28 cellular contexts compared by ENCODE assay signal in the genomic region with DNA sequence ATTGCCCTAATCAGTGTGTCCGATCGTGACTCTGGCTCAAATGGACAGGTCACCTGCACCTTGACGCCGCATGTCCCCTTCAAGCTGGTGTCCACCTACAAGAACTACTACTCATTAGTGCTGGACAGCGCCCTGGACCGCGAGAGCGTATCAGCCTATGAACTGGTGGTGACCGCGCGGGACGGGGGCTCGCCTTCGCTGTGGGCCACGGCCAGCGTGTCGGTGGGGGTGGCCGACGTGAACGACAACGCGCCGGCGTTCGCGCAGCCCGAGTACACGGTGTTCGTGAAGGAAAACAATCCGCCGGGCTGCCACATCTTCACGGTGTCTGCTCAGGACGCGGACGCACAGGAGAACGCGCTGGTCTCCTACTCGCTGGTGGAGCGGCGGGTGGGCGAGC. TPM values are rescaled to one million over a fixed set of nuclear protein-coding genes. Genes with fewer than 3 reads are reported as not detected.
"Had no signal": no experiment of that assay in that cellular context is flagged by ENCODE, and none has a peak within 500 bp of the region (broad histone marks: within the 10 kb centered on the region; RNA-seq: fewer than 3 reads in every experiment).

No MANE protein-coding gene starts in this region.

- H3K4me3 Mint-ChIP-seq: activated CD4-positive, alpha-beta memory T cell treated with anti-CD3 and anti-CD28 coated beads for 36 hours; activated naive CD8-positive, alpha-beta T cell treated with anti-CD3 and anti-CD28 coated beads, Interleukin-2, amount 50 U/mL, for 24 hours; activated T-cell treated with anti-CD3 and anti-CD28 coated beads, Interleukin-2, amount 50 U/mL, for 4 hours; T-helper 17 cell had no signal

- H3K36me3 ChIP-seq: ascending aorta, Peyer's patch had no signal

- H3K27ac Mint-ChIP-seq: activated CD4-positive, alpha-beta memory T cell treated with anti-CD3 and anti-CD28 coated beads for 36 hours; activated CD4-positive, alpha-beta T cell treated with anti-CD3 and anti-CD28 coated beads, Interleukin-2, amount 10 ng/mL, durations not matched to agents 7 days and 5 days; activated naive CD4-positive, alpha-beta T cell treated with anti-CD3 and anti-CD28 coated beads, Interleukin-2, amount 50 U/mL, for 72 hours; activated naive CD8-positive, alpha-beta T cell treated with anti-CD3 and anti-CD28 coated beads, Interleukin-2, amount 50 U/mL, for 24 hours; T-helper 17 cell had no signal

- H3K4me1 Mint-ChIP-seq: activated CD4-positive, alpha-beta T cell treated with anti-CD3 and anti-CD28 coated beads, Interleukin-2, amount 10 ng/mL, durations not matched to agents 7 days and 5 days; activated naive CD8-positive, alpha-beta T cell treated with anti-CD3 and anti-CD28 coated beads, Interleukin-2, amount 50 U/mL, for 24 hours; T-helper 17 cell had no signal

- H3K4me3 ChIP-seq: ascending aorta, body of pancreas, Peyer's patch had no signal

- H3K4me1 ChIP-seq: ascending aorta, body of pancreas, Peyer's patch had no signal

- H3K27me3 ChIP-seq: ascending aorta, body of pancreas, Peyer's patch had no signal

- FAIRE-seq: bronchial epithelial cell, TTC549 had no signal

- DNase-seq: activated CD4-positive, alpha-beta memory T cell treated with anti-CD3 and anti-CD28 coated beads for 36 hours; activated CD4-positive, alpha-beta T cell treated with anti-CD3 and anti-CD28 coated beads, Interleukin-2, amount 10 ng/mL, durations not matched to agents 7 days and 5 days; activated CD4-positive, CD25-positive, alpha-beta regulatory T cell; activated CD8-positive, alpha-beta memory T cell treated with anti-CD3 and anti-CD28 coated beads for 24 hours; activated effector memory CD4-positive, alpha-beta T cell treated with anti-CD3 and anti-CD28 coated beads, Interleukin-2, amount 50 U/mL, for 16 hours; activated naive CD4-positive, alpha-beta T cell treated with Interleukin-2 at 50 U/mL for 16 hours; activated naive CD8-positive, alpha-beta T cell treated with anti-CD3 and anti-CD28 coated beads, Interleukin-2, amount 50 U/mL, for 24 hours; activated T-cell treated with anti-CD3 and anti-CD28 coated beads, Interleukin-2, amount 50 U/mL, for 4 hours; amniotic stem cell; body of pancreas; central memory CD4-positive, alpha-beta T cell; Kasumi-1; NCI-H1105 treated with DMSO at 0.1 percent for 48 hours; NCI-H1436 treated with DMSO at 0.1 percent for 48 hours; NCI-H187; NCI-H2081; NCI-H510A treated with DMSO at 0.1 percent for 48 hours; NCI-H69; NK-92 treated with Interleukin-12 subunit alpha and Interleukin-12 subunit beta, amount 100 ng/mL, for 24 hours; Peyer's patch; SIG-M5; T-helper 17 cell; T1000 had no signal

- H3K27ac ChIP-seq: ascending aorta, body of pancreas, Peyer's patch, RWPE1 had no signal

- ATAC-seq: activated naive CD4-positive, alpha-beta T cell treated with anti-CD3 and anti-CD28 coated beads, Interleukin-2, amount 50 U/mL, for 72 hours; activated naive CD8-positive, alpha-beta T cell treated with anti-CD3 and anti-CD28 coated beads, Interleukin-2, amount 50 U/mL, for 24 hours; activated T-cell treated with anti-CD3 and anti-CD28 coated beads, Interleukin-2, amount 50 U/mL, for 4 hours; body of pancreas; T-helper 17 cell had no signal

RNA-seq across cellular contexts. Expression of gene PCDHA13, which starts 1.4 kb away (rescaled TPM):
- total RNA-seq: activated CD4-positive, alpha-beta memory T cell treated with anti-CD3 and anti-CD28 coated beads for 36 hours; activated CD4-positive, alpha-beta T cell treated with anti-CD3 and anti-CD28 coated beads, Interleukin-2, amount 10 ng/mL, durations not matched to agents 7 days and 5 days; activated naive CD4-positive, alpha-beta T cell treated with anti-CD3 and anti-CD28 coated beads, Interleukin-2, amount 50 U/mL, for 72 hours; activated T-cell treated with anti-CD3 and anti-CD28 coated beads, Interleukin-2, amount 50 U/mL, for 4 hours; T-helper 17 cell had no signal

RNA-seq across cellular contexts. Expression of gene PCDHA12, which starts 8.3 kb away (rescaled TPM):
- total RNA-seq: activated CD4-positive, alpha-beta memory T cell treated with anti-CD3 and anti-CD28 coated beads for 36 hours; activated CD4-positive, alpha-beta T cell treated with anti-CD3 and anti-CD28 coated beads, Interleukin-2, amount 10 ng/mL, durations not matched to agents 7 days and 5 days; activated naive CD4-positive, alpha-beta T cell treated with anti-CD3 and anti-CD28 coated beads, Interleukin-2, amount 50 U/mL, for 72 hours; activated T-cell treated with anti-CD3 and anti-CD28 coated beads, Interleukin-2, amount 50 U/mL, for 4 hours; ascending aorta; T-helper 17 cell had no signal

RNA-seq across cellular contexts. Expression of gene PCDHA11, which starts 14.6 kb away (rescaled TPM):
- total RNA-seq: activated CD4-positive, alpha-beta memory T cell treated with anti-CD3 and anti-CD28 coated beads for 36 hours; activated CD4-positive, alpha-beta T cell treated with anti-CD3 and anti-CD28 coated beads, Interleukin-2, amount 10 ng/mL, durations not matched to agents 7 days and 5 days; activated naive CD4-positive, alpha-beta T cell treated with anti-CD3 and anti-CD28 coated beads, Interleukin-2, amount 50 U/mL, for 72 hours; activated T-cell treated with anti-CD3 and anti-CD28 coated beads, Interleukin-2, amount 50 U/mL, for 4 hours; ascending aorta; T-helper 17 cell had no signal

RNA-seq across cellular contexts. Expression of gene PCDHA10, which starts 27.7 kb away (rescaled TPM):
- total RNA-seq: activated CD4-positive, alpha-beta memory T cell treated with anti-CD3 and anti-CD28 coated beads for 36 hours; activated CD4-positive, alpha-beta T cell treated with anti-CD3 and anti-CD28 coated beads, Interleukin-2, amount 10 ng/mL, durations not matched to agents 7 days and 5 days; activated naive CD4-positive, alpha-beta T cell treated with anti-CD3 and anti-CD28 coated beads, Interleukin-2, amount 50 U/mL, for 72 hours; activated T-cell treated with anti-CD3 and anti-CD28 coated beads, Interleukin-2, amount 50 U/mL, for 4 hours; T-helper 17 cell had no signal

RNA-seq across cellular contexts. Expression of gene PCDHA9, which starts 35.2 kb away (rescaled TPM):
- total RNA-seq: activated CD4-positive, alpha-beta memory T cell treated with anti-CD3 and anti-CD28 coated beads for 36 hours; activated CD4-positive, alpha-beta T cell treated with anti-CD3 and anti-CD28 coated beads, Interleukin-2, amount 10 ng/mL, durations not matched to agents 7 days and 5 days; activated naive CD4-positive, alpha-beta T cell treated with anti-CD3 and anti-CD28 coated beads, Interleukin-2, amount 50 U/mL, for 72 hours; activated T-cell treated with anti-CD3 and anti-CD28 coated beads, Interleukin-2, amount 50 U/mL, for 4 hours; ascending aorta; T-helper 17 cell had no signal
